Comparison of ENCODE assay signal across 26 cellular contexts in the genomic region with DNA sequence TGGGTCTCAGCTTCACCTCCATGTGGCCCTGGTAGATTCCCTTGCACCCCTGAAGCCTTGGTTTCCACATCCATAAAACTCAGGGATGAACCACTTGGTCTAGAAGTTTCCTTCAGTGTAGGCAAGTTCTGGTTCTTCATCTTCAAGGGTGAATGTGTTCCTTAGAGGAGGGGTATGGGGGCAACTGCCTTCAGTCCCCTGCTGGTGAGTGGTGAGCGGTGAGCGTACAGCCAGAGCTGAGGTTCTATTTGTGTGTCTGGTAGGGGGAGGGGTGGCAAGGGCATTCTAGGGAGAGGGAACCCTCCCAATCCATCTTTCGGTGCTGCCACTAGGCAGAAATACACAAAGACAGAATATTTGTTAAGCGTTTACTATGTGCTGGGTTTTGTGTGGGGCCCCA.
"Had no signal": no experiment of that assay in that cellular context is flagged by ENCODE, and none has a peak within 500 bp of the region (broad histone marks: within the 10 kb centered on the region; RNA-seq: fewer than 3 reads in every experiment).

No MANE protein-coding gene starts in this region.

- H3K9me3 ChIP-seq: adrenal gland, ascending aorta, sigmoid colon, thoracic aorta, upper lobe of left lung had no signal

- H3K27me3 Mint-ChIP-seq: activated CD4-positive, alpha-beta T cell treated with anti-CD3 and anti-CD28 coated beads for 36 hours had no signal

- H3K4me1 ChIP-seq: adrenal gland, ascending aorta, foreskin keratinocyte, sigmoid colon, upper lobe of left lung had no signal

- H3K27ac Mint-ChIP-seq: activated B cell treated with CpG ODN at 0.5 μM for 24 hours; activated CD4-positive, alpha-beta T cell treated with anti-CD3 and anti-CD28 coated beads for 36 hours; activated naive CD8-positive, alpha-beta T cell; activated T-helper 2 cell treated with anti-CD3 and anti-CD28 coated beads, Interferon-gamma antibody, Interleukin-2, Interleukin-4, amounts not matched to agents 10 μg/mL and 5 μg/mL and 100 μg/mL, durations not matched to agents 14 hours and 24 hours and 36 hours; nephron progenitor cell had no signal

- H3K9me3 Mint-ChIP-seq: activated B cell treated with CpG ODN at 0.5 μM for 24 hours; activated T-cell treated with anti-CD3 and anti-CD28 coated beads, Interleukin-2, amount 50 U/mL, for 4 hours; activated T-helper 2 cell treated with anti-CD3 and anti-CD28 coated beads, Interferon-gamma antibody, Interleukin-2, Interleukin-4, amounts not matched to agents 10 μg/mL and 5 μg/mL and 100 μg/mL, durations not matched to agents 14 hours and 24 hours and 36 hours; nephron progenitor cell had no signal

- H3K36me3 ChIP-seq: adrenal gland, ascending aorta, sigmoid colon, thoracic aorta, upper lobe of left lung had no signal

- H3K27me3 ChIP-seq: adrenal gland, ascending aorta, upper lobe of left lung had no signal

- H3K4me3 ChIP-seq: adrenal gland, ascending aorta, coronary artery, sigmoid colon, smooth muscle cell, thoracic aorta, upper lobe of left lung had no signal

- DNase-seq: activated B cell treated with CpG ODN at 0.5 μM for 24 hours; activated CD4-positive, alpha-beta T cell treated with anti-CD3 and anti-CD28 coated beads for 36 hours; activated CD4-positive, alpha-beta T cell treated with anti-CD3 and anti-CD28 coated beads, Interleukin-2, amount 50 U/mL, for 48 hours; activated CD8-positive, alpha-beta memory T cell treated with anti-CD3 and anti-CD28 coated beads, Interleukin-2, amount 50 U/mL, for 48 hours; activated naive CD4-positive, alpha-beta T cell; activated T-cell treated with anti-CD3 and anti-CD28 coated beads, Interleukin-2, amount 50 U/mL, for 4 hours; adrenal gland; erythroblast; foreskin keratinocyte; left ventricle myocardium superior; mammary epithelial cell; nephron progenitor cell; retina; sigmoid colon; stimulated activated CD4-positive, alpha-beta T cell treated with anti-CD3 and anti-CD28 coated beads, Interleukin-15, amount 100 ng/mL, for 24 hours; stimulated activated CD4-positive, alpha-beta T cell treated with anti-CD3 and anti-CD28 coated beads, Interleukin-2, amount 100 ng/mL, for 48 hours; stimulated activated CD8-positive, alpha-beta memory T cell treated with anti-CD3 and anti-CD28 coated beads, Interleukin-4, amount 100 ng/mL, for 48 hours; stimulated activated naive CD4-positive, alpha-beta T cell; T-helper 9 cell; upper lobe of left lung had no signal

- H3K36me3 Mint-ChIP-seq: activated naive CD8-positive, alpha-beta T cell had no signal

- ATAC-seq: activated CD4-positive, alpha-beta T cell treated with anti-CD3 and anti-CD28 coated beads for 36 hours; activated T-cell treated with anti-CD3 and anti-CD28 coated beads, Interleukin-2, amount 50 U/mL, for 4 hours; foreskin keratinocyte; left ventricle myocardium superior had no signal

- H3K4me1 Mint-ChIP-seq: activated B cell treated with CpG ODN at 0.5 μM for 24 hours; activated CD4-positive, alpha-beta T cell treated with anti-CD3 and anti-CD28 coated beads for 36 hours had no signal

- H3K4me3 Mint-ChIP-seq: activated B cell treated with CpG ODN at 0.5 μM for 24 hours; activated CD4-positive, alpha-beta T cell treated with anti-CD3 and anti-CD28 coated beads for 36 hours; activated naive CD8-positive, alpha-beta T cell; activated T-cell treated with anti-CD3 and anti-CD28 coated beads, Interleukin-2, amount 50 U/mL, for 4 hours; nephron progenitor cell had no signal

- H3K27ac ChIP-seq: adrenal gland, ascending aorta, coronary artery, foreskin keratinocyte, sigmoid colon, thoracic aorta, upper lobe of left lung had no signal
